Comparison of ENCODE assay signal across 7 cellular contexts in genomic region chr15:39578851-39579486, GRCh38. TPM values are rescaled to one million over a fixed set of nuclear protein-coding genes. Genes with fewer than 3 reads are reported as not detected.
DNase-seq lines count a peak whose midpoint lies in the region; ATAC-seq and TF ChIP-seq lines count a peak whose summit lies in the region.

No MANE protein-coding gene starts in this region.

- ATAC-seq in HG02759 (IDR thresholded peaks at IDR 0.05; ENCODE audit: unreplicated experiment) (no peak), HG03354 (IDR thresholded peaks at IDR 0.05; ENCODE audit: poor library complexity, severe bottlenecking, unreplicated experiment) (no peak)

- no peak for DNase-seq in MCF 10A (ENCODE audit: unreplicated experiment)
- peak; percentile 36 for DNase-seq in kidney tubule cell (ENCODE audit: low spot score)
- DNase-seq in NCI-H526 treated with DMSO at 0.1 percent for 48 hours (lab: John Stamatoyannopoulos, UW), result no peak

- peak overlapping the region; percentile 24 for H3K27ac Mint-ChIP-seq in MCF 10A (ENCODE audit: low read depth, unreplicated experiment)

- no peaks in the 10 kb centered on the region for H3K27me3 Mint-ChIP-seq in MCF 10A (ENCODE audit: insufficient read depth, unreplicated experiment)

- peaks cover 31% of the 10 kb centered on the region for H3K4me1 ChIP-seq in HUES64 (ENCODE audit: insufficient read depth, low read length)
- H3K4me1 ChIP-seq in stomach smooth muscle (ENCODE audit: control insufficient read depth, insufficient read depth, low read length), result peaks cover 38% of the 10 kb centered on the region

- peaks cover under 1% of the 10 kb centered on the region for H3K9me3 Mint-ChIP-seq in MCF 10A (ENCODE audit: unreplicated experiment)

- POLR2A ChIA-PET in MCF 10A (lab: Yijun Ruan, JAX), result interaction anchor here (0.7 to 4.7 kb wide), 18 partner anchors 21 to 872 kb away, joined by 3 to 69 read pairs (median 7); no protein-coding TSS in a partner anchor

- peaks cover 27% of the 10 kb centered on the region for H3K36me3 Mint-ChIP-seq in MCF 10A (ENCODE audit: insufficient read depth, unreplicated experiment)

- TF ChIP-seq CTCF in MCF 10A (IDR thresholded peaks at IDR 0.05; ENCODE audit: unreplicated experiment), result no peak

- no peaks in the 10 kb centered on the region for H3K9me3 ChIP-seq in HUES64 (ENCODE audit: insufficient read depth, low read depth, low read length)
- H3K9me3 ChIP-seq in stomach smooth muscle (ENCODE audit: control insufficient read depth in 2 of 2, low read length in 2 of 2), result no peaks in the 10 kb centered on the region

- CTCF ChIA-PET in MCF 10A (lab: Yijun Ruan, JAX), result interaction anchor here (0.6 to 8.4 kb wide), 27 partner anchors 24 to 867 kb away, joined by 3 to 141 read pairs (median 5); no protein-coding TSS in a partner anchor

- peak overlapping the region; percentile 78 for H3K4me3 Mint-ChIP-seq in MCF 10A (ENCODE audit: unreplicated experiment)

- H3K4me1 Mint-ChIP-seq in MCF 10A (ENCODE audit: insufficient read depth, unreplicated experiment), result peaks cover 38% of the 10 kb centered on the region

- WGBS in HUES64, result 93% methylated on average over 5 of the region's 5 CpGs

- H3K36me3 ChIP-seq in HUES64 (ENCODE audit: insufficient read depth, low read length) (peaks cover 20% of the 10 kb centered on the region), stomach smooth muscle (ENCODE audit: control insufficient read depth in 2 of 2, insufficient read depth in 2 of 2, low read length in 2 of 2) (peaks cover 6 to 28% of the 10 kb centered on the region in 2 donors)

- peaks cover 7% of the 10 kb centered on the region; the same call in 1 of the 2 replicates for H3K27me3 ChIP-seq in HUES64 (ENCODE audit: insufficient read depth, low read length)
- H3K27me3 ChIP-seq in stomach smooth muscle (ENCODE audit: control insufficient read depth in 1 of 2, insufficient read depth in 2 of 2, low read length in 2 of 2), result no peaks in the 10 kb centered on the region

- H3K4me3 ChIP-seq in HUES64 (ENCODE audit: low read length) (peak overlapping the region; percentile 72), stomach smooth muscle (ENCODE audit: low read length in 2 of 2) (peak overlapping the region; percentile 70 to 89)

- intact Hi-C loops in MCF 10A (cut with micrococcal nuclease), result no loop called here

- H3K9ac ChIP-seq in HUES64 (ENCODE audit: low read depth, low read length) (peak overlapping the region; percentile 83; the same call in 1 of the 2 replicates), stomach smooth muscle (ENCODE audit: low read length in 2 of 2) (peak overlapping the region; percentile 80 to 97)

- no TSS peak for BruUV-seq in MCF 10A (replicated peaks; lab: Mats Ljungman, UMichigan)

- peak overlapping the region; percentile 93 for H3K27ac ChIP-seq in HUES64 (ENCODE audit: low read depth, low read length)
- H3K27ac ChIP-seq in stomach smooth muscle (ENCODE audit: low read length), result peak overlapping the region; percentile 96

RNA-seq across cellular contexts. Expression of gene THBS1, which starts 1.9 kb away (rescaled TPM):
- polyA plus RNA-seq in HUES64 (2013, experiment 1 of 2), result 13.5 TPM
- polyA plus RNA-seq in HUES64 (2013, experiment 2 of 2), result 11.3 TPM
- 103 and 393 TPM in 2 replicates for total RNA-seq in MCF 10A (2022)
